ENCODE assay signal across 16 cellular contexts in genomic region chr16:27847030-27847550, GRCh38.
A peak's percentile ranks its signal among the peaks of the same experiment; 100 is the strongest.
DNase-seq lines count a peak whose midpoint lies in the region; ATAC-seq and TF ChIP-seq lines count a peak whose summit lies in the region.
"Had no signal": no experiment of that assay in that cellular context is flagged by ENCODE, and none has a peak within 500 bp of the region (broad histone marks: within the 10 kb centered on the region; RNA-seq: fewer than 3 reads in every experiment).

No MANE protein-coding gene starts in this region.

- dilution Hi-C loops in mammary epithelial cell (cut with HindIII; ENCODE audit: low sequenced_read_pairs), result no loop called here

- TF ChIP-seq CTCF in mammary epithelial cell (conservative IDR thresholded peaks at IDR 0.05 in 1 of 2, IDR thresholded peaks at IDR 0.05 in 1 of 2; ENCODE audit: extremely low read depth in 1 of 2, insufficient read depth in 1 of 2, low read depth in 1 of 2, low read length in 2 of 2) (no peak), breast epithelium (IDR thresholded peaks at IDR 0.05) (no peak), GM13976 (IDR thresholded peaks at IDR 0.05; ENCODE audit: borderline replicate concordance, control extremely low read depth, extremely low read depth, insufficient read depth, missing control alignments) (no peak), ascending aorta (IDR thresholded peaks at IDR 0.05) (no peak)

- no peaks in the 10 kb centered on the region for H3K27me3 ChIP-seq in mammary epithelial cell (ENCODE audit: insufficient read depth, low read length)
- H3K27me3 ChIP-seq in breast epithelium, result peaks cover 0 to 6% of the 10 kb centered on the region in 2 donors
- H3K27me3 ChIP-seq in ascending aorta, result no peaks in the 10 kb centered on the region

- no peak overlapping the region for H2AFZ ChIP-seq in mammary epithelial cell (ENCODE audit: low read depth, low read length)

- intact Hi-C loops in mammary epithelial cell (cut with micrococcal nuclease), result no loop called here
- intact Hi-C loops in breast epithelium (cut with DNase I; ENCODE audit: low total_unique reads), result no loop called here
- intact Hi-C loops in left colon (cut with DNase I, micrococcal nuclease), result no loop called here
- intact Hi-C loops in ascending aorta (cut with DNase I), result no loop called here

- no peak overlapping the region for H3K9ac ChIP-seq in mammary epithelial cell (ENCODE audit: insufficient read depth, low read length)

- DNase-seq in mammary epithelial cell (peak; percentile 37), breast epithelium (ENCODE audit: low spot score in 2 of 2) (no peak), astrocyte of the hippocampus (ENCODE audit: low read depth, low spot score) (peak; percentile 51), left colon (no peak), GM13976 (ENCODE audit: low spot score) (no peak), middle frontal gyrus (ENCODE audit: extremely low spot score, low spot score) (no peak), ascending aorta (ENCODE audit: low spot score in 2 of 2) (no peak)
- DNase-seq: activated CD4-positive, alpha-beta T cell treated with anti-CD3 and anti-CD28 coated beads, Interleukin-2, amount 10 ng/mL, durations not matched to agents 7 days and 5 days; activated naive CD4-positive, alpha-beta T cell treated with anti-CD3 and anti-CD28 coated beads, Interleukin-2, amount 50 U/mL, for 16 hours; midbrain; MM.1S; NCI-H1694 had no signal

- H3K27ac ChIP-seq in mammary epithelial cell (ENCODE audit: insufficient read depth, low read depth, low read length), result no peak overlapping the region
- no peak overlapping the region for H3K27ac ChIP-seq in breast epithelium
- no peak overlapping the region for H3K27ac ChIP-seq in ascending aorta
- H3K27ac ChIP-seq: A549, C4-2B, esophagus muscularis mucosa had no signal

- peak; percentile 36 for ATAC-seq in left colon
- no peak for ATAC-seq in GM21515 (IDR thresholded peaks at IDR 0.05; ENCODE audit: unreplicated experiment)
- ATAC-seq: A549 had no signal

- H3K4me3 ChIP-seq in mammary epithelial cell (replicated peaks in 1 of 3; ENCODE audit: insufficient read depth in 1 of 3, low read depth in 2 of 3, low read length in 3 of 3) (no peak overlapping the region), breast epithelium (no peak overlapping the region), ascending aorta (no peak overlapping the region)
- H3K4me3 ChIP-seq: A549, esophagus muscularis mucosa had no signal

- H3K36me3 ChIP-seq in mammary epithelial cell (ENCODE audit: insufficient read depth, low read length) (no peaks in the 10 kb centered on the region), breast epithelium (no peaks in the 10 kb centered on the region), ascending aorta (no peaks in the 10 kb centered on the region)
- H3K36me3 ChIP-seq: esophagus muscularis mucosa had no signal

- WGBS in mammary epithelial cell (ENCODE audit: low coverage, missing lambda C conversion rate), result 0% methylated on average over 2 of the region's 2 CpGs

- in situ Hi-C loops in mammary epithelial cell (cut with MboI; ENCODE audit: low sequenced_read_pairs in 2 of 2) (no loop called here), GM13976 (cut with MboI; ENCODE audit: low sequenced_read_pairs, unreplicated experiment) (no loop called here)

- BruUV-seq in mammary epithelial cell (replicated peaks; lab: Mats Ljungman, UMichigan), result no TSS peak

- peaks cover 2% of the 10 kb centered on the region for H4K20me1 ChIP-seq in mammary epithelial cell (ENCODE audit: insufficient read depth, low read length)

- TF ChIP-seq POLR2A in breast epithelium (IDR thresholded peaks at IDR 0.05), result no peak

- no peak overlapping the region for H3K4me2 ChIP-seq in mammary epithelial cell (ENCODE audit: insufficient read depth, low read depth, low read length)
- H3K4me2 ChIP-seq: A549 had no signal

- CTCF ChIA-PET in mammary epithelial cell (lab: Charles Lee; ENCODE audit: low non-redundant PET), result no interaction called here

- no peaks in the 10 kb centered on the region for H3K4me1 ChIP-seq in mammary epithelial cell (ENCODE audit: insufficient read depth, low read length)
- H3K4me1 ChIP-seq in breast epithelium, result no peaks in the 10 kb centered on the region
- H3K4me1 ChIP-seq in ascending aorta, result no peaks in the 10 kb centered on the region
- H3K4me1 ChIP-seq: A549, esophagus muscularis mucosa had no signal

- H3K9me3 ChIP-seq in mammary epithelial cell (replicated peaks; ENCODE audit: insufficient read depth, low read length) (no peaks in the 10 kb centered on the region), breast epithelium (no peaks in the 10 kb centered on the region), ascending aorta (no peaks in the 10 kb centered on the region)

- H3K79me2 ChIP-seq in mammary epithelial cell (ENCODE audit: insufficient read depth, low read length), result no peaks in the 10 kb centered on the region

Comparison
In these comparisons a context has a peak if more than half of its experiments do, and no peak if none do; other contexts are left out.
1. DNase-seq: peak in mammary epithelial cell (single experiment) and astrocyte of the hippocampus (single experiment); none in breast epithelium (0 of 2), left colon (0 of 2), GM13976 (single experiment), middle frontal gyrus (single experiment) and ascending aorta (0 of 2).